10 cellular contexts compared by ENCODE assay signal in genomic region chr16:78478267-78478821, GRCh38.
A peak's percentile ranks its signal among the peaks of the same experiment; 100 is the strongest.
DNase-seq lines count a peak whose midpoint lies in the region; ATAC-seq, FAIRE-seq and TF ChIP-seq lines count a peak whose summit lies in the region.
"Had no signal": no experiment of that assay in that cellular context is flagged by ENCODE, and none has a peak within 500 bp of the region (broad histone marks: within the 10 kb centered on the region; RNA-seq: fewer than 3 reads in every experiment).

No MANE protein-coding gene starts in this region.

- no peaks in the 10 kb centered on the region; the same call in 1 of the 2 replicates for H3K27me3 Mint-ChIP-seq in H9 (ENCODE audit: low read depth)

- H3K9me3 ChIP-seq in DND-41 (ENCODE audit: insufficient read depth, low read length, severe bottlenecking) (no peaks in the 10 kb centered on the region), H9 (ENCODE audit: control insufficient read depth, low read depth, low read length) (no peaks in the 10 kb centered on the region), SJCRH30 (replicated peaks) (no peaks in the 10 kb centered on the region)
- H3K9me3 ChIP-seq: HAP-1 had no signal

- H2BK5ac ChIP-seq in H9 (ENCODE audit: insufficient read length, low read length): no peak overlapping the region

- H4K91ac ChIP-seq in H9 (ENCODE audit: insufficient read length, low read depth, low read length): no peak overlapping the region

- H3K4me1 ChIP-seq in DND-41 (ENCODE audit: insufficient read depth, low read length) (no peaks in the 10 kb centered on the region), H9 (ENCODE audit: insufficient read depth, low read length) (peaks cover 4% of the 10 kb centered on the region; the same call in 1 of the 2 replicates), SJCRH30 (no peaks in the 10 kb centered on the region)
- H3K4me1 ChIP-seq: HAP-1 had no signal

- no peaks in the 10 kb centered on the region for H3K9me3 Mint-ChIP-seq in H9

- no peak overlapping the region for H3K4me3 ChIP-seq in DND-41 (ENCODE audit: low read depth in 1 of 2, low read length in 2 of 2)
- H3K4me3 ChIP-seq in SJCRH30: no peak overlapping the region
- H3K4me3 ChIP-seq: HAP-1 had no signal

- no peak overlapping the region for H3K56ac ChIP-seq in H9 (ENCODE audit: insufficient read length, low read depth, low read length)

- no peak overlapping the region; a peak in 2 of 5 replicates for H3K4me3 Mint-ChIP-seq in H9

- no peak overlapping the region for H2BK12ac ChIP-seq in H9 (ENCODE audit: insufficient read length, low read depth, low read length)

- H3K18ac ChIP-seq in H9 (ENCODE audit: insufficient read length, low read depth, low read length): no peak overlapping the region

- H2AK5ac ChIP-seq in H9 (ENCODE audit: insufficient read length, low read length): no peak overlapping the region

- H3K4ac ChIP-seq in H9 (ENCODE audit: low read depth, low read length): no peak overlapping the region

- H3K9ac ChIP-seq in DND-41 (ENCODE audit: low read depth, low read length) (no peak overlapping the region), H9 (ENCODE audit: extremely low read depth, insufficient read length, low read length) (no peak overlapping the region)

- no peaks in the 10 kb centered on the region; a peak in 1 of 7 replicates for H3K36me3 Mint-ChIP-seq in H9 (ENCODE audit: insufficient read depth in 1 of 3, low read depth in 3 of 3)

- no peak overlapping the region for H4K8ac ChIP-seq in H9 (replicated peaks; ENCODE audit: insufficient read length, low read depth, low read length)

- H3K23ac ChIP-seq in H9 (ENCODE audit: insufficient read length, low read depth, low read length): no peak overlapping the region

- H3K79me2 ChIP-seq in DND-41 (ENCODE audit: insufficient read depth, low read length) (no peaks in the 10 kb centered on the region), H9 (ENCODE audit: insufficient read depth, low read length) (no peaks in the 10 kb centered on the region)

- H3K4me1 Mint-ChIP-seq in H9: peaks cover 17 to 28% of the 10 kb centered on the region in 2 experiments

- no CpG with 5 or more reads among the region's 7 CpGs for WGBS in H9 (ENCODE audit: extremely low coverage, insufficient read length, low lambda C conversion rate)

- H3K27me3 ChIP-seq in DND-41 (ENCODE audit: insufficient read depth, low read length, poor library complexity) (no peaks in the 10 kb centered on the region), H9 (ENCODE audit: insufficient read depth, low read length) (no peaks in the 10 kb centered on the region), SJCRH30 (no peaks in the 10 kb centered on the region)

- H3K23me2 ChIP-seq in H9 (ENCODE audit: insufficient read length, low read depth, low read length, poor library complexity, severe bottlenecking): no peaks in the 10 kb centered on the region

- no peak overlapping the region for H2BK120ac ChIP-seq in H9 (ENCODE audit: low read depth, low read length, poor library complexity, severe bottlenecking)

- H2BK20ac ChIP-seq in H9 (ENCODE audit: low read depth, low read length, poor library complexity, severe bottlenecking): no peak overlapping the region

- TF ChIP-seq CTCF in DND-41 (IDR thresholded peaks at IDR 0.05; ENCODE audit: borderline replicate concordance, extremely low read depth, low read length, poor library complexity, severe bottlenecking): peak; percentile 56
- peak; percentile 47; the same call in 2 of the 3 replicates for TF ChIP-seq CTCF in H9 (conservative IDR thresholded peaks at IDR 0.05)

- no peak overlapping the region for H2AFZ ChIP-seq in DND-41 (ENCODE audit: low read depth, low read length)
- H2AFZ ChIP-seq in H9 (ENCODE audit: low read length): no peak overlapping the region

- no peaks in the 10 kb centered on the region for H3K79me1 ChIP-seq in H9 (ENCODE audit: insufficient read depth, low read depth, low read length, poor library complexity, severe bottlenecking)

- H3K27ac ChIP-seq in DND-41 (ENCODE audit: low read length) (no peak overlapping the region), H9 (ENCODE audit: insufficient read length, low read depth, low read length) (no peak overlapping the region), SJCRH30 (no peak overlapping the region)

- H4K20me1 ChIP-seq in DND-41 (ENCODE audit: insufficient read depth, low read length): no peaks in the 10 kb centered on the region
- H4K20me1 ChIP-seq in H9 (ENCODE audit: control insufficient read depth, insufficient read depth, insufficient read length): no peaks in the 10 kb centered on the region

- H3K36me3 ChIP-seq in DND-41 (ENCODE audit: insufficient read depth, low read length) (no peaks in the 10 kb centered on the region), SJCRH30 (no peaks in the 10 kb centered on the region)
- H3K36me3 ChIP-seq: HAP-1 had no signal

- no peak for FAIRE-seq in RCC 7860 (lab: Jason Lieb, UNC)
- FAIRE-seq: GM12891 had no signal

- no peak overlapping the region for H3K14ac ChIP-seq in H9 (ENCODE audit: insufficient read depth, low read length)

- DNase-seq in DND-41 (peak; percentile 7), H9 (peak; percentile 69), RCC 7860 (ENCODE audit: low spot score) (peak; percentile 6), iPS-NIHi11 (ENCODE audit: low spot score) (peak; percentile 51), SJCRH30 (no peak), NCI-H128 (lab: John Stamatoyannopoulos, UW; ENCODE audit: unreplicated experiment) (no peak)
- DNase-seq: nucleus accumbens had no signal

- H3K27ac Mint-ChIP-seq in H9: peak overlapping the region in 2 of 3 experiments; percentile 53 to 80; a peak in 3 of 7 replicates

- H3T11ph ChIP-seq in H9 (ENCODE audit: low read length): no peak overlapping the region

- H2BK15ac ChIP-seq in H9 (ENCODE audit: low read depth, low read length): no peak overlapping the region

- H4K5ac ChIP-seq in H9 (ENCODE audit: insufficient read length, low read depth, low read length): no peak overlapping the region

- ATAC-seq in DND-41 (ENCODE audit: insufficient read depth, low read depth) (no peak), HG02884 (IDR thresholded peaks at IDR 0.05; ENCODE audit: unreplicated experiment) (no peak)

- H3K4me2 ChIP-seq in DND-41 (ENCODE audit: insufficient read depth, low read length) (no peak overlapping the region), H9 (ENCODE audit: insufficient read depth, insufficient read length, low read length) (no peak overlapping the region)

Comparison
In these comparisons a context has a peak if more than half of its experiments do, and no peak if none do; other contexts are left out.
1. DNase-seq: peak in DND-41 (single experiment), H9 (single experiment), RCC 7860 (single experiment) and iPS-NIHi11 (single experiment); none in SJCRH30 (0 of 2) and NCI-H128 (single experiment).